Comparison of ENCODE assay signal across 3 cellular contexts in the genomic region with DNA sequence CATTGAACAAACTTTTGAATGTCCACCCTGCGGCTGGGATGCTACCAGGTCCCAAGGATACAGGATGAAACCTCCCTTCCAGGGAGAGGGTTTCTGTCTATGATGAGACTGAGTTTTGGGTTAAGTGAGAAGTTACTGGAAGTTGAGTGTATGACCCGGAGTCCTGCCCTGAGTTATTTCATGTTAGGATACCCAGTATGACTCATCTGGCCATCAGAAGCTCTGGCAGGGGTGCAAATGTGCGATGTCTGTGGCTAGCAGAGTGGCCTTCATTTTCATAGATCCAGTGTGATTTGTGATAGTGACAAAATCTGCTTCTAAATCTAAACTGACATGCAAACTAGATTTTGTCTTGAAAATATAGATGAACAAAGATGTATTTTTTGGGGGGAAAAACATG.
TF ChIP-seq lines count a peak whose summit lies in the region.

No MANE protein-coding gene starts in this region.

TF ChIP-seq in SK-N-SH, 30 proteins besides CTCF, POLR2A, EP300 and RAD21:
- peak; percentile 51; the same call in 1 of the 2 replicates for TF ChIP-seq FOSL2 (IDR thresholded peaks at IDR 0.05; ENCODE audit: borderline replicate concordance, low read depth)
- no peak for TF ChIP-seq NFIC (IDR thresholded peaks at IDR 0.05; ENCODE audit: borderline replicate concordance)
- no peak for TF ChIP-seq FOXM1 (IDR thresholded peaks at IDR 0.05; ENCODE audit: low read depth)
- peak; percentile 29; the same call in 1 of the 2 replicates for TF ChIP-seq JUND (IDR thresholded peaks at IDR 0.05)
- TF ChIP-seq POLR2AphosphoS5 (IDR thresholded peaks at IDR 0.05; ENCODE audit: low read depth, low read length), result no peak

TF ChIP-seq in SK-N-SH treated with all-trans-retinoic acid at 6 μM for 48 hours, 23 proteins besides CTCF, POLR2A, EP300 and RAD21:
- TF ChIP-seq TSHZ2 (CRISPR knock-in tag; IDR thresholded peaks at IDR 0.05) (no peak), BACH2 (CRISPR knock-in tag; IDR thresholded peaks at IDR 0.05; ENCODE audit: borderline replicate concordance) (no peak), ZFP3 (CRISPR knock-in tag; IDR thresholded peaks at IDR 0.05) (no peak), CREB5 (CRISPR knock-in tag; IDR thresholded peaks at IDR 0.05; ENCODE audit: low read depth) (no peak), ISL1 (CRISPR knock-in tag; IDR thresholded peaks at IDR 0.05) (no peak), ZC3H10 (CRISPR knock-in tag; IDR thresholded peaks at IDR 0.05) (no peak), GLIS3 (CRISPR knock-in tag; IDR thresholded peaks at IDR 0.05) (no peak), CSRNP3 (CRISPR knock-in tag; IDR thresholded peaks at IDR 0.05) (no peak), ZFP30 (CRISPR knock-in tag; IDR thresholded peaks at IDR 0.05) (no peak), RARB (CRISPR knock-in tag; IDR thresholded peaks at IDR 0.05) (no peak), PPARA (CRISPR knock-in tag; IDR thresholded peaks at IDR 0.05; ENCODE audit: borderline replicate concordance) (no peak), CSDC2 (CRISPR knock-in tag; IDR thresholded peaks at IDR 0.05) (no peak), ESRRG (CRISPR knock-in tag; IDR thresholded peaks at IDR 0.05) (no peak), TCF4 (CRISPR knock-in tag; IDR thresholded peaks at IDR 0.05; ENCODE audit: borderline replicate concordance) (no peak), ZNF565 (CRISPR knock-in tag; conservative IDR thresholded peaks at IDR 0.05; ENCODE audit: low read depth) (no peak), ARNTL (CRISPR knock-in tag; IDR thresholded peaks at IDR 0.05; ENCODE audit: borderline replicate concordance, low read depth) (no peak), SNAI2 (CRISPR knock-in tag; IDR thresholded peaks at IDR 0.05) (no peak), TOX (CRISPR knock-in tag; IDR thresholded peaks at IDR 0.05; ENCODE audit: borderline replicate concordance) (no peak), ZNF70 (CRISPR knock-in tag; IDR thresholded peaks at IDR 0.05) (no peak)
- TF ChIP-seq, protein P1, sequence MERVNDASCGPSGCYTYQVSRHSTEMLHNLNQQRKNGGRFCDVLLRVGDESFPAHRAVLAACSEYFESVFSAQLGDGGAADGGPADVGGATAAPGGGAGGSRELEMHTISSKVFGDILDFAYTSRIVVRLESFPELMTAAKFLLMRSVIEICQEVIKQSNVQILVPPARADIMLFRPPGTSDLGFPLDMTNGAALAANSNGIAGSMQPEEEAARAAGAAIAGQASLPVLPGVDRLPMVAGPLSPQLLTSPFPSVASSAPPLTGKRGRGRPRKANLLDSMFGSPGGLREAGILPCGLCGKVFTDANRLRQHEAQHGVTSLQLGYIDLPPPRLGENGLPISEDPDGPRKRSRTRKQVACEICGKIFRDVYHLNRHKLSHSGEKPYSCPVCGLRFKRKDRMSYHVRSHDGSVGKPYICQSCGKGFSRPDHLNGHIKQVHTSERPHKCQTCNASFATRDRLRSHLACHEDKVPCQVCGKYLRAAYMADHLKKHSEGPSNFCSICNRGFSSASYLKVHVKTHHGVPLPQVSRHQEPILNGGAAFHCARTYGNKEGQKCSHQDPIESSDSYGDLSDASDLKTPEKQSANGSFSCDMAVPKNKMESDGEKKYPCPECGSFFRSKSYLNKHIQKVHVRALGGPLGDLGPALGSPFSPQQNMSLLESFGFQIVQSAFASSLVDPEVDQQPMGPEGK (CRISPR knock-in tag; IDR thresholded peaks at IDR 0.05; ENCODE audit: borderline replicate concordance), result no peak

TF ChIP-seq in GM12878, 131 proteins besides CTCF, POLR2A, EP300 and RAD21:
- TF ChIP-seq ZNF207 (IDR thresholded peaks at IDR 0.05; ENCODE audit: borderline replicate concordance), result no peak
- TF ChIP-seq SMAD5 (IDR thresholded peaks at IDR 0.05; ENCODE audit: low read depth), result no peak
- no peak for TF ChIP-seq ZNF622 (IDR thresholded peaks at IDR 0.05)
- TF ChIP-seq BACH1 (IDR thresholded peaks at IDR 0.05; ENCODE audit: borderline replicate concordance), result no peak
- TF ChIP-seq MYC (IDR thresholded peaks at IDR 0.05; ENCODE audit: insufficient read depth, insufficient read length, insufficient replicate concordance, low read length, severe bottlenecking), result no peak
- no peak for TF ChIP-seq KDM1A (IDR thresholded peaks at IDR 0.05; ENCODE audit: borderline replicate concordance)
- TF ChIP-seq PML (IDR thresholded peaks at IDR 0.05; ENCODE audit: low read length), result no peak
- TF ChIP-seq POLR2AphosphoS5 (IDR thresholded peaks at IDR 0.05; ENCODE audit: low read length), result no peak
- TF ChIP-seq, protein P2, sequence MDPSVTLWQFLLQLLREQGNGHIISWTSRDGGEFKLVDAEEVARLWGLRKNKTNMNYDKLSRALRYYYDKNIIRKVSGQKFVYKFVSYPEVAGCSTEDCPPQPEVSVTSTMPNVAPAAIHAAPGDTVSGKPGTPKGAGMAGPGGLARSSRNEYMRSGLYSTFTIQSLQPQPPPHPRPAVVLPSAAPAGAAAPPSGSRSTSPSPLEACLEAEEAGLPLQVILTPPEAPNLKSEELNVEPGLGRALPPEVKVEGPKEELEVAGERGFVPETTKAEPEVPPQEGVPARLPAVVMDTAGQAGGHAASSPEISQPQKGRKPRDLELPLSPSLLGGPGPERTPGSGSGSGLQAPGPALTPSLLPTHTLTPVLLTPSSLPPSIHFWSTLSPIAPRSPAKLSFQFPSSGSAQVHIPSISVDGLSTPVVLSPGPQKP (IDR thresholded peaks at IDR 0.05; ENCODE audit: low read depth, low read length), result no peak
- no peak for TF ChIP-seq FOXK2 (IDR thresholded peaks at IDR 0.05)
- no peak for TF ChIP-seq MXI1 (IDR thresholded peaks at IDR 0.05; ENCODE audit: low read depth, low read length)
- TF ChIP-seq CREB1 (IDR thresholded peaks at IDR 0.05; ENCODE audit: low read depth), result no peak
- TF ChIP-seq, protein P3, sequence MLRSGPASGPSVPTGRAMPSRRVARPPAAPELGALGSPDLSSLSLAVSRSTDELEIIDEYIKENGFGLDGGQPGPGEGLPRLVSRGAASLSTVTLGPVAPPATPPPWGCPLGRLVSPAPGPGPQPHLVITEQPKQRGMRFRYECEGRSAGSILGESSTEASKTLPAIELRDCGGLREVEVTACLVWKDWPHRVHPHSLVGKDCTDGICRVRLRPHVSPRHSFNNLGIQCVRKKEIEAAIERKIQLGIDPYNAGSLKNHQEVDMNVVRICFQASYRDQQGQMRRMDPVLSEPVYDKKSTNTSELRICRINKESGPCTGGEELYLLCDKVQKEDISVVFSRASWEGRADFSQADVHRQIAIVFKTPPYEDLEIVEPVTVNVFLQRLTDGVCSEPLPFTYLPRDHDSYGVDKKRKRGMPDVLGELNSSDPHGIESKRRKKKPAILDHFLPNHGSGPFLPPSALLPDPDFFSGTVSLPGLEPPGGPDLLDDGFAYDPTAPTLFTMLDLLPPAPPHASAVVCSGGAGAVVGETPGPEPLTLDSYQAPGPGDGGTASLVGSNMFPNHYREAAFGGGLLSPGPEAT (IDR thresholded peaks at IDR 0.05; ENCODE audit: low read depth), result no peak
- TF ChIP-seq ZNF384 (IDR thresholded peaks at IDR 0.05; ENCODE audit: borderline replicate concordance, low read depth, low read length), result no peak
- TF ChIP-seq GABPA (IDR thresholded peaks at IDR 0.05; ENCODE audit: low read depth), result no peak
- no peak for TF ChIP-seq SREBF2 (IDR thresholded peaks at IDR 0.05; ENCODE audit: low read length)
- no peak for TF ChIP-seq TCF7 (IDR thresholded peaks at IDR 0.05; ENCODE audit: borderline replicate concordance)
TF ChIP-seq in GM12878: peak in this region for 0.
